Comparison of ENCODE assay signal across 8 cellular contexts in genomic region chr17:79777844-79778503, GRCh38. TPM values are rescaled to one million over a fixed set of nuclear protein-coding genes. Genes with fewer than 3 reads are reported as not detected.
DNase-seq lines count a peak whose midpoint lies in the region; ATAC-seq and TF ChIP-seq lines count a peak whose summit lies in the region.

CBX2 (plus strand) TSS chr17:79778148; CDS start chr17:79778236, 88 bp downstream.

- ATAC-seq in HG02678 (IDR thresholded peaks at IDR 0.05; ENCODE audit: unreplicated experiment): peak; percentile 77
- peak; percentile 81 for ATAC-seq in left lung
- no peak for ATAC-seq in GM18520 (IDR thresholded peaks at IDR 0.05; ENCODE audit: unreplicated experiment)

- intact Hi-C loops in colonic mucosa (cut with DNase I) (no loop called here), left lung (cut with DNase I) (no loop called here)

- H3K27me3 ChIP-seq in colonic mucosa (peaks cover 43% of the 10 kb centered on the region), left lung (peaks cover 35 to 95% of the 10 kb centered on the region in 2 donors)

- H3K4me1 ChIP-seq in colonic mucosa: peaks cover 11% of the 10 kb centered on the region
- H3K4me1 ChIP-seq in left lung: peaks cover 12 to 29% of the 10 kb centered on the region in 2 donors

- H3K4me3 ChIP-seq in GM12864 (ENCODE audit: low read depth, low read length) (peak within 1 kb of the TSS; percentile 54), colonic mucosa (peak within 1 kb of the TSS; percentile 62), left lung (peak within 1 kb of the TSS; percentile 66)

- H3K36me3 ChIP-seq in colonic mucosa (no peaks in the 10 kb centered on the region), left lung (no peaks in the 10 kb centered on the region)

- H3K9ac ChIP-seq in colonic mucosa (ENCODE audit: low read depth in 2 of 2, low read length in 2 of 2): peak within 1 kb of the TSS in 1 of 2 donors; percentile 24

- DNase-seq in GM12864 (ENCODE audit: low read depth): no peak
- peak; percentile 69 for DNase-seq in NCI-H2227 treated with DMSO at 0.1 percent for 48 hours (lab: John Stamatoyannopoulos, UW)
- DNase-seq in activated CD4-positive, alpha-beta T cell treated with anti-CD3 and anti-CD28 coated beads for 4 hours: peak; percentile 74 to 78
- peak; percentile 81 for DNase-seq in colonic mucosa
- DNase-seq in left lung: peak; percentile 83 to 94
- DNase-seq in stimulated activated CD4-positive, alpha-beta T cell treated with anti-CD3 and anti-CD28 coated beads, Interleukin-2, amount 100 ng/mL, for 48 hours: peak; percentile 80 to 82

- H3K9me3 ChIP-seq in colonic mucosa: no peaks in the 10 kb centered on the region
- H3K9me3 ChIP-seq in left lung: no peaks in the 10 kb centered on the region

- TF ChIP-seq CTCF in GM12864 (IDR thresholded peaks at IDR 0.05; ENCODE audit: low read depth, low read length, missing control alignments) (no peak), colonic mucosa (IDR thresholded peaks at IDR 0.05) (no peak), left lung (IDR thresholded peaks at IDR 0.05) (no peak)

- H3K27ac ChIP-seq in colonic mucosa (no peak within 1 kb of the TSS), left lung (peak within 1 kb of the TSS; percentile 33 to 63)

RNA-seq across cellular contexts. Expression of gene CBX2, which starts in this region (rescaled TPM):
- total RNA-seq in colonic mucosa: 1 to 10 TPM; 2.1 to 4.0 TPM
- total RNA-seq in left lung: 1 to 10 TPM; 2.6 to 3.6 TPM
